ENCODE assay signal across 12 cellular contexts in genomic region chr1:160606611-160607010, GRCh38. TPM values are rescaled to one million over a fixed set of nuclear protein-coding genes. Genes with fewer than 3 reads are reported as not detected.
DNase-seq lines count a peak whose midpoint lies in the region; ATAC-seq and TF ChIP-seq lines count a peak whose summit lies in the region.
"Had no signal": no experiment of that assay in that cellular context is flagged by ENCODE, and none has a peak within 500 bp of the region (broad histone marks: within the 10 kb centered on the region; RNA-seq: fewer than 3 reads in every experiment).

No MANE protein-coding gene starts in this region.

- peaks cover 64% of the 10 kb centered on the region for H3K36me3 Mint-ChIP-seq in activated CD4-positive, alpha-beta memory T cell treated with anti-CD3 and anti-CD28 coated beads for 36 hours
- peaks cover 15 to 63% (median 37%) of the 10 kb centered on the region in 5 donors for H3K36me3 Mint-ChIP-seq in naive thymus-derived CD4-positive, alpha-beta T cell

- H3K27ac Mint-ChIP-seq in activated CD4-positive, alpha-beta memory T cell treated with anti-CD3 and anti-CD28 coated beads for 36 hours: peak overlapping the region; percentile 78
- H3K27ac Mint-ChIP-seq in naive thymus-derived CD4-positive, alpha-beta T cell: peak overlapping the region; percentile 52 to 85 (median 81)

- intact Hi-C loops in activated CD4-positive, alpha-beta memory T cell treated with anti-CD3 and anti-CD28 coated beads for 36 hours (cut with micrococcal nuclease): loop anchor here (1.0 to 2.0 kb wide), 6 partner anchors 28 to 263 kb away; partner anchors contain the start of genes CD84, COPA and NCSTN
- intact Hi-C loops in naive thymus-derived CD4-positive, alpha-beta T cell (cut with micrococcal nuclease): loop anchor here (1.0 to 10.0 kb wide), 14 partner anchors 28 to 509 kb away; partner anchors contain the start of genes COPA (in 2 of the 2), NCSTN (in 2 of the 2) and IGSF8 (in 1 of the 2)
- intact Hi-C loops in heart left ventricle (cut with DNase I): loop anchor here (1.0 to 5.0 kb wide), 5 partner anchors 174 to 230 kb away; no protein-coding TSS in a partner anchor

- DNase-seq in GM13977 (ENCODE audit: low spot score) (no peak), T1000 (lab: John Stamatoyannopoulos, UW) (no peak), NCI-H2107 (lab: John Stamatoyannopoulos, UW) (no peak), heart left ventricle (no peak), NAMALWA (ENCODE audit: low spot score) (no peak)
- no peak for DNase-seq in activated CD4-positive, alpha-beta memory T cell treated with anti-CD3 and anti-CD28 coated beads for 36 hours
- DNase-seq in naive thymus-derived CD4-positive, alpha-beta T cell: no peak

- ATAC-seq in GM21737 (IDR thresholded peaks at IDR 0.05; ENCODE audit: unreplicated experiment): peak; percentile 4
- ATAC-seq in naive thymus-derived CD4-positive, alpha-beta T cell: no peak
- no peak for ATAC-seq in heart left ventricle

- TF ChIP-seq POLR2A in heart left ventricle (IDR thresholded peaks at IDR 0.05): no peak

- H3K36me3 ChIP-seq in naive thymus-derived CD4-positive, alpha-beta T cell (ENCODE audit: control insufficient read depth in 2 of 3, insufficient read depth in 3 of 3, low read length in 3 of 3): peaks cover 12 to 37% (median 13%) of the 10 kb centered on the region in 3 experiments
- peaks cover 0 to under 1% (median 0%) of the 10 kb centered on the region in 9 donors for H3K36me3 ChIP-seq in heart left ventricle

- in situ Hi-C loops in GM13977 (cut with MboI; ENCODE audit: low pct_unique_long_range_greater_than_20kb, low sequenced_read_pairs, unreplicated experiment): loop anchor here (5.0 kb wide), 1 partner anchor 179 kb away; no protein-coding TSS in a partner anchor

- H3K4me1 ChIP-seq in naive thymus-derived CD4-positive, alpha-beta T cell (ENCODE audit: control insufficient read depth in 2 of 2, insufficient read depth in 2 of 2, low read length in 2 of 2): peaks cover 6 to 15% of the 10 kb centered on the region in 2 donors
- peaks cover 0 to 20% (median 0%) of the 10 kb centered on the region in 12 donors for H3K4me1 ChIP-seq in heart left ventricle
- H3K4me1 ChIP-seq: body of pancreas had no signal

- no peaks in the 10 kb centered on the region for H3K27me3 ChIP-seq in naive thymus-derived CD4-positive, alpha-beta T cell (ENCODE audit: control insufficient read depth in 2 of 2, insufficient read depth in 2 of 2, low read length in 2 of 2)
- H3K27me3 ChIP-seq in heart left ventricle: peaks cover 0 to 3% (median 0%) of the 10 kb centered on the region in 9 donors
- H3K27me3 ChIP-seq: body of pancreas had no signal

- H3K4me3 ChIP-seq in naive thymus-derived CD4-positive, alpha-beta T cell (ENCODE audit: low read length): no peak overlapping the region
- no peak overlapping the region for H3K4me3 ChIP-seq in heart left ventricle
- H3K4me3 ChIP-seq: body of pancreas, lung had no signal

- H3K27ac ChIP-seq in naive thymus-derived CD4-positive, alpha-beta T cell (ENCODE audit: low read depth, low read length): no peak overlapping the region
- peak overlapping the region in 1 of 12 donors; percentile 2 for H3K27ac ChIP-seq in heart left ventricle
- H3K27ac ChIP-seq: body of pancreas, epithelial cell of prostate had no signal

- H3K4me3 Mint-ChIP-seq in activated CD4-positive, alpha-beta memory T cell treated with anti-CD3 and anti-CD28 coated beads for 36 hours: no peak overlapping the region
- H3K4me3 Mint-ChIP-seq in naive thymus-derived CD4-positive, alpha-beta T cell: peak overlapping the region in 8 of 10 donors; percentile 30 to 60 (median 53)

- POLR2A ChIA-PET in activated CD4-positive, alpha-beta memory T cell treated with anti-CD3 and anti-CD28 coated beads for 36 hours (lab: Charles Lee): interaction anchor here (0.9 to 2.2 kb wide), 5 partner anchors 39 to 174 kb away, joined by 3 to 7 read pairs (median 5); no protein-coding TSS in a partner anchor
- POLR2A ChIA-PET in naive thymus-derived CD4-positive, alpha-beta T cell (lab: Charles Lee): interaction anchor here (0.7 to 2.5 kb wide), 8 partner anchors 13 to 315 kb away, joined by 3 to 17 read pairs (median 4); no protein-coding TSS in a partner anchor

- no peaks in the 10 kb centered on the region for H3K9me3 ChIP-seq in naive thymus-derived CD4-positive, alpha-beta T cell (ENCODE audit: control insufficient read depth in 2 of 3, low read length in 3 of 3)
- peaks cover 0 to 26% (median 4%) of the 10 kb centered on the region in 12 donors for H3K9me3 ChIP-seq in heart left ventricle
- H3K9me3 ChIP-seq: body of pancreas had no signal

- no peaks in the 10 kb centered on the region for H3K27me3 Mint-ChIP-seq in activated CD4-positive, alpha-beta memory T cell treated with anti-CD3 and anti-CD28 coated beads for 36 hours
- no peaks in the 10 kb centered on the region for H3K27me3 Mint-ChIP-seq in naive thymus-derived CD4-positive, alpha-beta T cell

- H3K4me1 Mint-ChIP-seq in activated CD4-positive, alpha-beta memory T cell treated with anti-CD3 and anti-CD28 coated beads for 36 hours (ENCODE audit: low read depth): peaks cover 63% of the 10 kb centered on the region
- H3K4me1 Mint-ChIP-seq in naive thymus-derived CD4-positive, alpha-beta T cell: peaks cover 22 to 60% (median 39%) of the 10 kb centered on the region in 7 donors

- H3K9me3 Mint-ChIP-seq in activated CD4-positive, alpha-beta memory T cell treated with anti-CD3 and anti-CD28 coated beads for 36 hours: peaks cover 26% of the 10 kb centered on the region
- H3K9me3 Mint-ChIP-seq in naive thymus-derived CD4-positive, alpha-beta T cell: peaks cover 0 to 34% (median 19%) of the 10 kb centered on the region in 11 donors

- WGBS in heart left ventricle, 4 donors: 67 to 76% (median 71%) methylated on average over 1 of the region's 1 CpG

- CTCF ChIA-PET in activated CD4-positive, alpha-beta memory T cell treated with anti-CD3 and anti-CD28 coated beads for 36 hours (lab: Charles Lee): interaction anchor here (0.6 to 8.6 kb wide), 34 partner anchors 8 to 262 kb away, joined by 3 to 134 read pairs (median 5); partner anchors contain the start of genes CD84, LY9, NCSTN and SLAMF6
- CTCF ChIA-PET in naive thymus-derived CD4-positive, alpha-beta T cell (lab: Charles Lee): interaction anchor here (0.6 to 7.6 kb wide), 29 partner anchors 9 to 185 kb away, joined by 3 to 71 read pairs (median 4); partner anchors contain the start of gene SLAMF1

- TF ChIP-seq CTCF in GM13977 (IDR thresholded peaks at IDR 0.05; ENCODE audit: extremely low read depth, insufficient read depth, missing control alignments): peak; percentile 12
- no peak for TF ChIP-seq CTCF in heart left ventricle (IDR thresholded peaks at IDR 0.05)

RNA-seq across cellular contexts. Expression of gene CD84, which starts 27.3 kb away (rescaled TPM):
- 10 to 100 TPM; 18.6 to 20.2 TPM for total RNA-seq in activated CD4-positive, alpha-beta memory T cell treated with anti-CD3 and anti-CD28 coated beads for 36 hours
- 10 to 100 TPM; 25.1 to 40.7 (median 32.3) TPM for total RNA-seq in naive thymus-derived CD4-positive, alpha-beta T cell
- polyA plus RNA-seq in naive thymus-derived CD4-positive, alpha-beta T cell: 10 to 100 TPM in 1 of 2 donors, 1 to 10 TPM in 1; 7.4 to 11.3 TPM
- total RNA-seq in heart left ventricle: 10 to 100 TPM in 2 of 9 donors, 1 to 10 TPM in 6, under 1 TPM in 1; 0.90 to 36.2 (median 1.4) TPM
- polyA plus RNA-seq in heart left ventricle: under 1 TPM; 0.49 to 0.61 TPM
- total RNA-seq: IMR-90 had no signal
- polyA plus RNA-seq: IMR-90 had no signal

RNA-seq across cellular contexts. Expression of gene SLAMF1, which starts 40.2 kb away (rescaled TPM):
- 100 to 1,000 TPM; 166 TPM for total RNA-seq in activated CD4-positive, alpha-beta memory T cell treated with anti-CD3 and anti-CD28 coated beads for 36 hours
- total RNA-seq in naive thymus-derived CD4-positive, alpha-beta T cell: 10 to 100 TPM; 18.3 to 90.3 (median 31.9) TPM
- 10 to 100 TPM; 14.6 to 17.4 TPM for polyA plus RNA-seq in naive thymus-derived CD4-positive, alpha-beta T cell
- total RNA-seq in heart left ventricle: 1 to 10 TPM in 1 of 9 donors, under 1 TPM in 3, not detected in 5; 0.14 to 4.3 (median 0.60) TPM
- polyA plus RNA-seq in heart left ventricle: under 1 TPM; 0.21 to 0.80 TPM
- total RNA-seq: body of pancreas, IMR-90 had no signal
- polyA plus RNA-seq: IMR-90 had no signal
